In genomic region chr3:56917740-56918568, GRCh38 we compare ENCODE assay signal across 9 cellular contexts.
DNase-seq lines count a peak whose midpoint lies in the region; ATAC-seq, FAIRE-seq and TF ChIP-seq lines count a peak whose summit lies in the region.
"Had no signal": no experiment of that assay in that cellular context is flagged by ENCODE, and none has a peak within 500 bp of the region (broad histone marks: within the 10 kb centered on the region; RNA-seq: fewer than 3 reads in every experiment).

No MANE protein-coding gene starts in this region.

- intact Hi-C loops in upper lobe of right lung (cut with DNase I), result no loop called here
- intact Hi-C loops in heart left ventricle (cut with DNase I), result loop anchor here in 4 of 10 donors (5.0 to 10.0 kb wide), 4 partner anchors 61 to 121 kb away; partner anchors contain the start of gene ARHGEF3 (in 3 of the 4)

- no peak for FAIRE-seq in bronchial epithelial cell (lab: Jason Lieb, UNC)

- DNase-seq in NCI-H2107 treated with DMSO at 0.1 percent for 48 hours (lab: John Stamatoyannopoulos, UW; ENCODE audit: unreplicated experiment), result peak; percentile 25
- DNase-seq in bronchial epithelial cell (ENCODE audit: low read depth), result peak; percentile 48
- no peak for DNase-seq in upper lobe of right lung
- DNase-seq in SK-N-DZ (ENCODE audit: low spot score), result no peak
- no peak for DNase-seq in SW480 (ENCODE audit: low spot score)
- no peak for DNase-seq in heart left ventricle

- no peak overlapping the region for H3K27ac ChIP-seq in upper lobe of right lung
- H3K27ac ChIP-seq in heart left ventricle, result peak overlapping the region in 2 of 12 donors; percentile 69 to 78

- H3K36me3 ChIP-seq in bronchial epithelial cell (ENCODE audit: control insufficient read depth, insufficient read depth, low read length) (no peaks in the 10 kb centered on the region), upper lobe of right lung (no peaks in the 10 kb centered on the region), heart left ventricle (no peaks in the 10 kb centered on the region)

- TF ChIP-seq CTCF in bronchial epithelial cell (IDR thresholded peaks at IDR 0.05; ENCODE audit: insufficient read depth, low read length, severe bottlenecking) (no peak), upper lobe of right lung (IDR thresholded peaks at IDR 0.05) (no peak), heart left ventricle (IDR thresholded peaks at IDR 0.05) (no peak)

- H3K4me3 ChIP-seq in bronchial epithelial cell (ENCODE audit: low read depth, low read length) (no peak overlapping the region), upper lobe of right lung (no peak overlapping the region), heart left ventricle (no peak overlapping the region)

- TF ChIP-seq POLR2A in heart left ventricle (IDR thresholded peaks at IDR 0.05), result no peak

- H3K4me1 ChIP-seq in upper lobe of right lung (peaks cover 27% of the 10 kb centered on the region), heart left ventricle (peaks cover 0 to 53% (median 24%) of the 10 kb centered on the region in 12 donors)

- H3K9me3 ChIP-seq in upper lobe of right lung (no peaks in the 10 kb centered on the region), heart left ventricle (no peaks in the 10 kb centered on the region)

- H3K27me3 ChIP-seq in bronchial epithelial cell (ENCODE audit: control insufficient read depth, insufficient read depth, low read length) (no peaks in the 10 kb centered on the region), upper lobe of right lung (no peaks in the 10 kb centered on the region), heart left ventricle (no peaks in the 10 kb centered on the region)

- ATAC-seq in GM18873 (IDR thresholded peaks at IDR 0.05; ENCODE audit: low FRiP score, unreplicated experiment), result peak; percentile 64
- ATAC-seq in HG02852 (IDR thresholded peaks at IDR 0.05; ENCODE audit: unreplicated experiment), result peak; percentile 62
- ATAC-seq in upper lobe of right lung, result peak; percentile 43
- ATAC-seq in heart left ventricle, result no peak
- ATAC-seq: Panc1 had no signal

- WGBS in heart left ventricle, 4 donors, result 69 to 78% (median 72%) methylated on average over 10 of the region's 10 CpGs

Comparison
In these comparisons a context has a peak if more than half of its experiments do, and no peak if none do; other contexts are left out.
1. ATAC-seq: peak in GM18873 (single experiment), HG02852 (single experiment) and upper lobe of right lung (single experiment); none in heart left ventricle (0 of 4).
2. DNase-seq: peak in NCI-H2107 treated with DMSO at 0.1 percent for 48 hours (single experiment) and bronchial epithelial cell (single experiment); none in upper lobe of right lung (single experiment), SK-N-DZ (single experiment), SW480 (single experiment) and heart left ventricle (0 of 5).